In the genomic region with DNA sequence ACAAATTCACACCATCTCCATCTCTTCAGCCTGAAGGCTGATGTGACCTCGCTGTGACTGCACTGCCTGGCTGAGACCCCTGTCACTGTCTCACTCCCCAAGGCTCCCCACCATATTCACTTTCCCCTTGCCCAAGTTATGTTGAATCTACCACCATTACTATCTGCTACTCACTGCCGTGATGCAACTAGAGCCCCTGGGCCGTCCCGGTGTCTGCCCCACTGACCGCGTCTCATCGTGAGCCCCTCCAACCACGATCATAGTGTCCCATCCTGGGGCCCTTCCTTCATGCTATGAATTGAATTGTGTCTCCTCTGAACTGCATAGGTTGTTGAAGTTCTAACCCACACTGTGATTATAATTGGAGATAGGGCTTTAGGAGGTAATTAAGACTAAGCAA, we compare ENCODE assay signal across 1 cellular context.
TF ChIP-seq lines count a peak whose summit lies in the region.

No MANE protein-coding gene starts in this region.

TF ChIP-seq in H1, 55 proteins besides CTCF, POLR2A, EP300 and RAD21:
- TF ChIP-seq RFX5 (IDR thresholded peaks at IDR 0.05; ENCODE audit: borderline replicate concordance, low read depth, low read length) (no peak), NRF1 (IDR thresholded peaks at IDR 0.05; ENCODE audit: low read depth, low read length) (no peak), ASH2L (IDR thresholded peaks at IDR 0.05; ENCODE audit: low read length) (no peak), CHD2 (IDR thresholded peaks at IDR 0.05; ENCODE audit: low read length) (no peak), CBX5 (IDR thresholded peaks at IDR 0.05; ENCODE audit: low read depth, low read length) (no peak), GABPA (IDR thresholded peaks at IDR 0.05; ENCODE audit: borderline replicate concordance, insufficient read depth, low read length) (no peak)
- TF ChIP-seq, protein P1, sequence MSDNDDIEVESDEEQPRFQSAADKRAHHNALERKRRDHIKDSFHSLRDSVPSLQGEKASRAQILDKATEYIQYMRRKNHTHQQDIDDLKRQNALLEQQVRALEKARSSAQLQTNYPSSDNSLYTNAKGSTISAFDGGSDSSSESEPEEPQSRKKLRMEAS (IDR thresholded peaks at IDR 0.05) = no peak
- TF ChIP-seq, protein P2, sequence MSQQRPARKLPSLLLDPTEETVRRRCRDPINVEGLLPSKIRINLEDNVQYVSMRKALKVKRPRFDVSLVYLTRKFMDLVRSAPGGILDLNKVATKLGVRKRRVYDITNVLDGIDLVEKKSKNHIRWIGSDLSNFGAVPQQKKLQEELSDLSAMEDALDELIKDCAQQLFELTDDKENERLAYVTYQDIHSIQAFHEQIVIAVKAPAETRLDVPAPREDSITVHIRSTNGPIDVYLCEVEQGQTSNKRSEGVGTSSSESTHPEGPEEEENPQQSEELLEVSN (IDR thresholded peaks at IDR 0.05) = no peak
